In the genomic region with DNA sequence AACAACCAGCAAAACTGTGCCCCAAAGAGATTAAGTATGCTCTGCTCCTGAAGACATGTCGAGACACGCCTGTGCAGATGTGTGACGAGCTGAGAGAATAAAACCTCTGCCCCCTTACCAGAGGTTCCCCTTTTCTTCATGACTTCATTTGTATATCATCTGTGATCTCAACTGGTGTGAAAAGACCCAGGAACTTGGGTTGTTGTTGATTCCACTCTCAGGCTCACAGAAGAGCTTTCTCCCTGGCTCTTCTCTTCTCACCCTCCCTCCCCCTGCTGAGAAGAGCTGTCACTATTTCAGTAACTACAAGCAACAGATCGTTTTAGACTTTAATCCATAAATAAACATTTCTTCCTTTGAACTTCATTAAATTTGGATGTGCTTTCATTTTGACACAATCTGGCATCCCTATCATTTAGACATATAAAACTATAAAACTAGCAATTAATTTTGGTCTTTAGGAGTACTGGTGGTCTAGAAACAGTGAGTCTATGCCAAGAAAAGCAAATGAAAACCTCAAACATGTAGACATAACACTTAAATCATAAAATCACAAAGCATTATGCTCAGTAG, we compare ENCODE assay signal across 10 cellular contexts.
DNase-seq lines count a peak whose midpoint lies in the region; ATAC-seq and TF ChIP-seq lines count a peak whose summit lies in the region.
"Had no signal": no experiment of that assay in that cellular context is flagged by ENCODE, and none has a peak within 500 bp of the region (broad histone marks: within the 10 kb centered on the region; RNA-seq: fewer than 3 reads in every experiment).

No MANE protein-coding gene starts in this region.

- CTCF ChIA-PET in A673 (lab: Charles Lee), result no interaction called here

- no peaks in the 10 kb centered on the region for H3K27me3 ChIP-seq in A673 (replicated peaks; ENCODE audit: insufficient read depth, low read depth, low read length, poor library complexity)
- H3K27me3 ChIP-seq in body of pancreas, result no peaks in the 10 kb centered on the region

- intact Hi-C loops in A673 (cut with micrococcal nuclease; ENCODE audit: unreplicated experiment), result no loop called here
- intact Hi-C loops in activated T-helper 2 cell treated with anti-CD3 and anti-CD28 coated beads, Interferon-gamma antibody, Interleukin-2, Interleukin-4, amounts not matched to agents 10 μg/mL and 5 μg/mL and 100 μg/mL, durations not matched to agents 14 hours and 24 hours and 36 hours (cut with micrococcal nuclease), result no loop called here
- intact Hi-C loops in body of pancreas (cut with DNase I), result no loop called here

- H3K9me3 ChIP-seq in A673 (ENCODE audit: low read depth, low read length, poor library complexity, severe bottlenecking) (no peaks in the 10 kb centered on the region), body of pancreas (no peaks in the 10 kb centered on the region)

- no peaks in the 10 kb centered on the region for H3K36me3 Mint-ChIP-seq in activated T-helper 2 cell treated with anti-CD3 and anti-CD28 coated beads, Interferon-gamma antibody, Interleukin-2, Interleukin-4, amounts not matched to agents 10 μg/mL and 5 μg/mL and 100 μg/mL, durations not matched to agents 14 hours and 24 hours and 36 hours (ENCODE audit: low read depth)

- no peak for TF ChIP-seq POLR2A in body of pancreas (IDR thresholded peaks at IDR 0.05)

- H3K4me1 ChIP-seq in A673 (ENCODE audit: insufficient read depth, low read length, poor library complexity, severe bottlenecking), result peaks cover 22% of the 10 kb centered on the region
- no peaks in the 10 kb centered on the region for H3K4me1 ChIP-seq in body of pancreas

- H3K4me3 ChIP-seq in A673 (ENCODE audit: low read depth, low read length, poor library complexity, severe bottlenecking), result no peak overlapping the region
- no peak overlapping the region for H3K4me3 ChIP-seq in astrocyte of the cerebellum (ENCODE audit: low read depth, low read length)
- H3K4me3 ChIP-seq in body of pancreas, result no peak overlapping the region

- H3K4me1 Mint-ChIP-seq in activated T-helper 2 cell treated with anti-CD3 and anti-CD28 coated beads, Interferon-gamma antibody, Interleukin-2, Interleukin-4, amounts not matched to agents 10 μg/mL and 5 μg/mL and 100 μg/mL, durations not matched to agents 14 hours and 24 hours and 36 hours (ENCODE audit: low read depth), result no peaks in the 10 kb centered on the region

- no peaks in the 10 kb centered on the region for H3K27me3 Mint-ChIP-seq in activated T-helper 2 cell treated with anti-CD3 and anti-CD28 coated beads, Interferon-gamma antibody, Interleukin-2, Interleukin-4, amounts not matched to agents 10 μg/mL and 5 μg/mL and 100 μg/mL, durations not matched to agents 14 hours and 24 hours and 36 hours (ENCODE audit: low read depth)

- TF ChIP-seq CTCF in A673 (conservative IDR thresholded peaks at IDR 0.05; ENCODE audit: low read depth, low read length) (no peak), astrocyte of the cerebellum (IDR thresholded peaks at IDR 0.05; ENCODE audit: low read depth, low read length, missing control alignments) (no peak), body of pancreas (IDR thresholded peaks at IDR 0.05) (no peak)

- peak; percentile 87 for ATAC-seq in GM19324 (IDR thresholded peaks at IDR 0.05; ENCODE audit: low FRiP score, unreplicated experiment)
- ATAC-seq in HG03342 (IDR thresholded peaks at IDR 0.05; ENCODE audit: unreplicated experiment), result peak; percentile 70
- ATAC-seq in body of pancreas, result no peak

- H3K4me3 Mint-ChIP-seq in activated T-helper 2 cell treated with anti-CD3 and anti-CD28 coated beads, Interferon-gamma antibody, Interleukin-2, Interleukin-4, amounts not matched to agents 10 μg/mL and 5 μg/mL and 100 μg/mL, durations not matched to agents 14 hours and 24 hours and 36 hours (ENCODE audit: low read depth), result no peak overlapping the region
- H3K4me3 Mint-ChIP-seq: activated T-helper 1 cell treated with anti-CD3 and anti-CD28 coated beads, Interleukin-12 subunit alpha, Interleukin-12 subunit beta, Interleukin-2, Interleukin-4 antibody, amounts not matched to agents 30 ng/mL and 10 ng/mL and 1 ng/mL, durations not matched to agents 14 hours and 24 hours and 36 hours had no signal

- WGBS in body of pancreas, 2 donors, result 60 to 68% methylated on average over 4 of the region's 4 CpGs

- POLR2A ChIA-PET in A673 (lab: Charles Lee; ENCODE audit: low non-redundant PET), result no interaction called here

- H3K36me3 ChIP-seq in A673 (ENCODE audit: insufficient read depth, low read length, poor library complexity, severe bottlenecking) (no peaks in the 10 kb centered on the region), body of pancreas (replicated peaks in 1 of 2; ENCODE audit: insufficient read depth in 1 of 2, low read depth in 2 of 2) (no peaks in the 10 kb centered on the region)

- H3K9me3 Mint-ChIP-seq in activated T-helper 2 cell treated with anti-CD3 and anti-CD28 coated beads, Interferon-gamma antibody, Interleukin-2, Interleukin-4, amounts not matched to agents 10 μg/mL and 5 μg/mL and 100 μg/mL, durations not matched to agents 14 hours and 24 hours and 36 hours, result peaks cover 4% of the 10 kb centered on the region
- H3K9me3 Mint-ChIP-seq: activated T-helper 1 cell treated with anti-CD3 and anti-CD28 coated beads, Interleukin-12 subunit alpha, Interleukin-12 subunit beta, Interleukin-2, Interleukin-4 antibody, amounts not matched to agents 30 ng/mL and 10 ng/mL and 1 ng/mL, durations not matched to agents 14 hours and 24 hours and 36 hours had no signal

- H3K27ac ChIP-seq in A673 (ENCODE audit: low read depth, low read length, poor library complexity, severe bottlenecking) (no peak overlapping the region), body of pancreas (no peak overlapping the region)

- no peak overlapping the region for H3K27ac Mint-ChIP-seq in activated T-helper 2 cell treated with anti-CD3 and anti-CD28 coated beads, Interferon-gamma antibody, Interleukin-2, Interleukin-4, amounts not matched to agents 10 μg/mL and 5 μg/mL and 100 μg/mL, durations not matched to agents 14 hours and 24 hours and 36 hours
- H3K27ac Mint-ChIP-seq: activated T-helper 1 cell treated with anti-CD3 and anti-CD28 coated beads, Interleukin-12 subunit alpha, Interleukin-12 subunit beta, Interleukin-2, Interleukin-4 antibody, amounts not matched to agents 30 ng/mL and 10 ng/mL and 1 ng/mL, durations not matched to agents 14 hours and 24 hours and 36 hours had no signal

- DNase-seq in A673 (ENCODE audit: low spot score), result peak; percentile 28
- DNase-seq in astrocyte of the cerebellum (ENCODE audit: low read depth), result peak; percentile 24
- no peak for DNase-seq in stimulated activated CD8-positive, alpha-beta memory T cell treated with anti-CD3 and anti-CD28 coated beads, Interleukin-4, amount 100 ng/mL, for 48 hours
- no peak for DNase-seq in stimulated activated naive CD4-positive, alpha-beta T cell treated with Interleukin-2 at 50 U/mL for 16 hours (lab: John Stamatoyannopoulos, UW)
- no peak for DNase-seq in activated T-helper 2 cell treated with anti-CD3 and anti-CD28 coated beads, Interferon-gamma antibody, Interleukin-2, Interleukin-4, amounts not matched to agents 10 μg/mL and 5 μg/mL and 100 μg/mL, durations not matched to agents 14 hours and 24 hours and 36 hours (ENCODE audit: low spot score)
- no peak for DNase-seq in body of pancreas
- DNase-seq: NCI-H187 treated with DMSO at 0.1 percent for 48 hours had no signal

- BruUV-seq in A673 (replicated peaks; lab: Mats Ljungman, UMichigan), result no TSS peak

- in situ Hi-C loops in astrocyte of the cerebellum (cut with HindIII; ENCODE audit: low sequenced_read_pairs), result no loop called here

Comparison
In these comparisons a context has a peak if more than half of its experiments do, and no peak if none do; other contexts are left out.
1. DNase-seq: peak in A673 (single experiment) and astrocyte of the cerebellum (single experiment); none in stimulated activated CD8-positive, alpha-beta memory T cell treated with anti-CD3 and anti-CD28 coated beads, Interleukin-4, amount 100 ng/mL, for 48 hours (single experiment), stimulated activated naive CD4-positive, alpha-beta T cell treated with Interleukin-2 at 50 U/mL for 16 hours (single experiment), activated T-helper 2 cell treated with anti-CD3 and anti-CD28 coated beads, Interferon-gamma antibody, Interleukin-2, Interleukin-4, amounts not matched to agents 10 μg/mL and 5 μg/mL and 100 μg/mL, durations not matched to agents 14 hours and 24 hours and 36 hours (single experiment) and body of pancreas (0 of 4).